Comparison of ENCODE assay signal across 29 cellular contexts in the genomic region with DNA sequence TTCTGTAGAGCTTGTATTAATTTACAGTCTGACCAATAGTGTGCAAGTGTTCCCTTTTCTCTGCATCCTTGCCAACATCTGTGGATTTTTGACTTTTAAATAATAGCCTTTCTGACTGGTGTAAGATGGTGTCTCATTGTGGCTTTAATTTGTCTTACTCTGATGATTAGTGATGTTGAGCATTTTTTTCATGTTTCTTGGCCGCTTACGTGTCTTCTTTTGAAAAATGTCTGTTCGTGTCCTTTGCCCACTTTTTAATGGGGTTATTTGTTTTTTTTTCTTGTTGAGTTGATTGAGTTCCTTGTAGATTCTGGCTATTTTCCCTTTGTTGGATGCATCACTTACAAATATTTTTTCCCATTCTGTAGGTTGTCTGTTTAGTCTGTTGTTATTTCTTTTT. TPM values are rescaled to one million over a fixed set of nuclear protein-coding genes. Genes with fewer than 3 reads are reported as not detected.
"Had no signal": no experiment of that assay in that cellular context is flagged by ENCODE, and none has a peak within 500 bp of the region (broad histone marks: within the 10 kb centered on the region; RNA-seq: fewer than 3 reads in every experiment).

No MANE protein-coding gene starts in this region.

- H3K4me3 Mint-ChIP-seq: naive thymus-derived CD4-positive, alpha-beta T cell; stimulated activated naive B cell treated with anti-CD40 and anti-IgM and Interleukin-4, amounts not matched to agents 10 μg/mL and 1 μg/mL and 100 μg/mL, for 72 hours; stimulated activated naive CD8-positive, alpha-beta T cell treated with anti-CD3 and anti-CD28 coated beads, Interleukin-15, amount 100 ng/mL, for 72 hours had no signal

- DNase-seq: cortex of kidney; dorsolateral prefrontal cortex; effector CD8-positive, alpha-beta T cell; gastrocnemius medialis; heart right ventricle; hypothalamus; left cardiac atrium; left ventricle myocardium superior; mesendoderm; naive thymus-derived CD4-positive, alpha-beta T cell; posterior cingulate gyrus; spleen; stimulated activated CD4-positive, alpha-beta T cell treated with anti-CD3 and anti-CD28 coated beads, Interleukin-15, amount 100 ng/mL, for 24 hours; stimulated activated CD4-positive, alpha-beta T cell treated with anti-CD3 and anti-CD28 coated beads, Interleukin-1b, Interleukin-23, amount 100 ng/mL, for 48 hours; stimulated activated CD4-positive, alpha-beta T cell treated with anti-CD3 and anti-CD28 coated beads, Interleukin-4, amount 100 ng/mL, for 4 hours; stimulated activated naive B cell treated with anti-CD40 and anti-IgM and Interleukin-4, amounts not matched to agents 10 μg/mL and 1 μg/mL and 100 μg/mL, for 72 hours; stimulated activated naive CD8-positive, alpha-beta T cell treated with anti-CD3 and anti-CD28 coated beads, Interleukin-15, amount 100 ng/mL, for 72 hours; testis; upper lobe of right lung had no signal

- H3K4me1 ChIP-seq: gastrocnemius medialis, heart right ventricle, spleen, testis, tibial nerve, upper lobe of right lung, vagina had no signal

- ATAC-seq: esophagus mucosa; gastrocnemius medialis; heart right ventricle; left cardiac atrium; left ventricle myocardium superior; naive thymus-derived CD4-positive, alpha-beta T cell; sciatic nerve; stimulated activated naive B cell treated with anti-CD40 and anti-IgM and Interleukin-4, amounts not matched to agents 10 μg/mL and 1 μg/mL and 100 μg/mL, for 72 hours; stimulated activated naive CD8-positive, alpha-beta T cell treated with anti-CD3 and anti-CD28 coated beads, Interleukin-15, amount 100 ng/mL, for 72 hours; upper lobe of right lung had no signal

- H3K27ac ChIP-seq: dorsolateral prefrontal cortex, gastrocnemius medialis, heart right ventricle, neutrophil, spleen, testis, tibial nerve, upper lobe of right lung, vagina had no signal

- H3K9me3 Mint-ChIP-seq: stimulated activated naive B cell treated with anti-CD40 and anti-IgM and Interleukin-4, amounts not matched to agents 10 μg/mL and 1 μg/mL and 100 μg/mL, for 72 hours; stimulated activated naive CD8-positive, alpha-beta T cell treated with anti-CD3 and anti-CD28 coated beads, Interleukin-15, amount 100 ng/mL, for 72 hours had no signal

- H3K27me3 ChIP-seq: dorsolateral prefrontal cortex, gastrocnemius medialis, heart right ventricle, neutrophil, spleen, testis, tibial nerve, upper lobe of right lung, vagina had no signal

- H3K9me3 ChIP-seq: gastrocnemius medialis, neutrophil, spleen, testis, tibial nerve, upper lobe of right lung, vagina had no signal

- H3K36me3 Mint-ChIP-seq: naive thymus-derived CD4-positive, alpha-beta T cell; stimulated activated naive B cell treated with anti-CD40 and anti-IgM and Interleukin-4, amounts not matched to agents 10 μg/mL and 1 μg/mL and 100 μg/mL, for 72 hours had no signal

- H3K4me3 ChIP-seq: dorsolateral prefrontal cortex, gastrocnemius medialis, heart right ventricle, lung, spleen, testis, tibial nerve, upper lobe of right lung, vagina had no signal

- H3K36me3 ChIP-seq: gastrocnemius medialis, heart right ventricle, neutrophil, spleen, tibial nerve, upper lobe of right lung, vagina had no signal

- H3K27ac Mint-ChIP-seq: naive thymus-derived CD4-positive, alpha-beta T cell; stimulated activated naive B cell treated with anti-CD40 and anti-IgM and Interleukin-4, amounts not matched to agents 10 μg/mL and 1 μg/mL and 100 μg/mL, for 72 hours; stimulated activated naive CD8-positive, alpha-beta T cell treated with anti-CD3 and anti-CD28 coated beads, Interleukin-15, amount 100 ng/mL, for 72 hours had no signal

- H3K27me3 Mint-ChIP-seq: stimulated activated naive B cell treated with anti-CD40 and anti-IgM and Interleukin-4, amounts not matched to agents 10 μg/mL and 1 μg/mL and 100 μg/mL, for 72 hours had no signal

- H3K4me1 Mint-ChIP-seq: naive thymus-derived CD4-positive, alpha-beta T cell; stimulated activated naive B cell treated with anti-CD40 and anti-IgM and Interleukin-4, amounts not matched to agents 10 μg/mL and 1 μg/mL and 100 μg/mL, for 72 hours; stimulated activated naive CD8-positive, alpha-beta T cell treated with anti-CD3 and anti-CD28 coated beads, Interleukin-15, amount 100 ng/mL, for 72 hours had no signal

- FAIRE-seq: keratinocyte had no signal

RNA-seq across cellular contexts. Expression of gene ACOX2, which starts 7.6 kb away (rescaled TPM):
- total RNA-seq: naive thymus-derived CD4-positive, alpha-beta T cell had no signal
- polyA plus RNA-seq: naive thymus-derived CD4-positive, alpha-beta T cell; neural cell had no signal

RNA-seq across cellular contexts. Expression of gene FAM107A, which starts 32.6 kb away (rescaled TPM):
- total RNA-seq: mononuclear cell; naive thymus-derived CD4-positive, alpha-beta T cell; osteoblast had no signal
- polyA plus RNA-seq: keratinocyte; naive thymus-derived CD4-positive, alpha-beta T cell had no signal
